ENCODE assay signal across 23 cellular contexts in genomic region chr12:57575771-57576612, GRCh38. TPM values are rescaled to one million over a fixed set of nuclear protein-coding genes. Genes with fewer than 3 reads are reported as not detected.
DNase-seq lines count a peak whose midpoint lies in the region; ATAC-seq and TF ChIP-seq lines count a peak whose summit lies in the region.
"Had no signal": no experiment of that assay in that cellular context is flagged by ENCODE, and none has a peak within 500 bp of the region (broad histone marks: within the 10 kb centered on the region; RNA-seq: fewer than 3 reads in every experiment).

No MANE protein-coding gene starts in this region.

- peak overlapping the region; percentile 31 for H3K27ac Mint-ChIP-seq in glutamatergic neuron (ENCODE audit: unreplicated experiment)
- H3K27ac Mint-ChIP-seq in activated naive CD4-positive, alpha-beta T cell treated with anti-CD3 and anti-CD28 coated beads for 36 hours = no peak overlapping the region

- H3K14ac ChIP-seq in mesenchymal stem cell (ENCODE audit: low read length in 2 of 2) = no peak overlapping the region

- H3K4ac ChIP-seq in mesenchymal stem cell (ENCODE audit: low read depth in 1 of 2, low read length in 2 of 2) = no peak overlapping the region

- no peak overlapping the region for H3K9ac ChIP-seq in mesenchymal stem cell (ENCODE audit: low read length)
- H3K9ac ChIP-seq: BLaER1 had no signal

- H2AK5ac ChIP-seq in mesenchymal stem cell (ENCODE audit: low read length, severe bottlenecking) = no peak overlapping the region

- H3K4me3 ChIP-seq in mesenchymal stem cell (ENCODE audit: insufficient read depth in 1 of 2, low read depth in 1 of 2, low read length in 2 of 2) = no peak overlapping the region
- H3K4me3 ChIP-seq: BLaER1 had no signal

- CTCF ChIA-PET in activated naive CD4-positive, alpha-beta T cell treated with anti-CD3 and anti-CD28 coated beads for 36 hours (lab: Charles Lee) = interaction anchor here (0.8 to 2.5 kb wide), 4 partner anchors 8 to 118 kb away, joined by 3 to 18 read pairs (median 5); no protein-coding TSS in a partner anchor

- no peak overlapping the region for H2BK12ac ChIP-seq in mesenchymal stem cell (ENCODE audit: low read length in 2 of 2)

- peak; percentile 45 for DNase-seq in DMS53 (lab: John Stamatoyannopoulos, UW)
- DNase-seq in DMS53 treated with DMSO at 0.1 percent for 48 hours (lab: John Stamatoyannopoulos, UW; ENCODE audit: unreplicated experiment) = no peak
- DNase-seq in glutamatergic neuron = no peak
- no peak for DNase-seq in mesenchymal stem cell
- DNase-seq in stimulated activated CD4-positive, alpha-beta T cell treated with anti-CD3 and anti-CD28 coated beads, Interleukin-4, amount 100 ng/mL, for 24 hours = no peak
- no peak for DNase-seq in activated naive CD4-positive, alpha-beta T cell treated with anti-CD3 and anti-CD28 coated beads for 36 hours
- no peak for DNase-seq in hepatic stellate cell (ENCODE audit: low spot score)
- DNase-seq: ACHN; Calu3; CD4-positive, alpha-beta memory T cell; GF-D8; Kasumi-1; NCI-H1417; NCI-H1694 treated with DMSO at 0.1 percent for 48 hours; NCI-H2081 treated with DMSO at 0.1 percent for 48 hours; NCI-H2171 treated with DMSO at 0.1 percent for 48 hours; NCI-H446 treated with DMSO at 0.1 percent for 48 hours; SHP77 treated with DMSO at 0.1 percent for 48 hours had no signal

- H3K4me1 Mint-ChIP-seq in glutamatergic neuron (ENCODE audit: low read depth, unreplicated experiment) = no peaks in the 10 kb centered on the region
- no peaks in the 10 kb centered on the region for H3K4me1 Mint-ChIP-seq in activated naive CD4-positive, alpha-beta T cell treated with anti-CD3 and anti-CD28 coated beads for 36 hours (ENCODE audit: low read depth)
- H3K4me1 Mint-ChIP-seq: CD4-positive, alpha-beta memory T cell had no signal

- H2BK120ac ChIP-seq in mesenchymal stem cell (ENCODE audit: low read depth, low read length) = no peak overlapping the region

- peaks cover 15% of the 10 kb centered on the region for H3K36me3 Mint-ChIP-seq in glutamatergic neuron (ENCODE audit: unreplicated experiment)
- H3K36me3 Mint-ChIP-seq in activated naive CD4-positive, alpha-beta T cell treated with anti-CD3 and anti-CD28 coated beads for 36 hours (ENCODE audit: low read depth) = no peaks in the 10 kb centered on the region

- intact Hi-C loops in activated naive CD4-positive, alpha-beta T cell treated with anti-CD3 and anti-CD28 coated beads for 36 hours (cut with micrococcal nuclease) = no loop called here

- H3K36me3 ChIP-seq in mesenchymal stem cell (ENCODE audit: control insufficient read depth in 1 of 2, insufficient read depth in 2 of 2, low read depth in 1 of 2, low read length in 2 of 2) = peaks cover 0 to 21% of the 10 kb centered on the region in 2 experiments
- H3K36me3 ChIP-seq: BLaER1 had no signal

- H2AFZ ChIP-seq in mesenchymal stem cell (ENCODE audit: low read depth, low read length) = peak overlapping the region; percentile 29

- no peak overlapping the region for H4K91ac ChIP-seq in mesenchymal stem cell (ENCODE audit: low read length)

- no peak overlapping the region for H3K4me2 ChIP-seq in mesenchymal stem cell (ENCODE audit: low read length, poor library complexity, severe bottlenecking)
- H3K4me2 ChIP-seq: BLaER1 had no signal

- no peaks in the 10 kb centered on the region for H3K4me1 ChIP-seq in mesenchymal stem cell (ENCODE audit: control insufficient read depth, insufficient read depth, low read depth, low read length)
- H3K4me1 ChIP-seq: BLaER1 had no signal

- no peak overlapping the region for H3K18ac ChIP-seq in mesenchymal stem cell (ENCODE audit: low read depth in 1 of 2, low read length in 2 of 2)

- no peak overlapping the region for H3K4me3 Mint-ChIP-seq in glutamatergic neuron (ENCODE audit: unreplicated experiment)
- no peak overlapping the region for H3K4me3 Mint-ChIP-seq in activated naive CD4-positive, alpha-beta T cell treated with anti-CD3 and anti-CD28 coated beads for 36 hours
- H3K4me3 Mint-ChIP-seq: CD4-positive, alpha-beta memory T cell had no signal

- no peak overlapping the region for H2BK5ac ChIP-seq in mesenchymal stem cell (ENCODE audit: low read depth, low read length, poor library complexity, severe bottlenecking)

- H3K9me3 ChIP-seq in mesenchymal stem cell (ENCODE audit: control insufficient read depth, low read length) = no peaks in the 10 kb centered on the region
- H3K9me3 ChIP-seq: BLaER1 had no signal

- no peak overlapping the region for H3K27ac ChIP-seq in mesenchymal stem cell (ENCODE audit: low read length, poor library complexity, severe bottlenecking)
- H3K27ac ChIP-seq: 22Rv1, BLaER1, RWPE1 had no signal

- 89% methylated on average over 12 of the region's 12 CpGs for WGBS in mesenchymal stem cell

- ATAC-seq in GM19452 (IDR thresholded peaks at IDR 0.05; ENCODE audit: unreplicated experiment) = no peak
- ATAC-seq: SK-N-SH treated with all-trans-retinoic acid at 6 μM for 48 hours had no signal

- H3K9me3 Mint-ChIP-seq in glutamatergic neuron (ENCODE audit: unreplicated experiment) = peaks cover 8% of the 10 kb centered on the region
- no peaks in the 10 kb centered on the region for H3K9me3 Mint-ChIP-seq in activated naive CD4-positive, alpha-beta T cell treated with anti-CD3 and anti-CD28 coated beads for 36 hours
- H3K9me3 Mint-ChIP-seq: CD4-positive, alpha-beta memory T cell had no signal

- peaks cover 10% of the 10 kb centered on the region for H3K27me3 Mint-ChIP-seq in glutamatergic neuron (ENCODE audit: unreplicated experiment)
- H3K27me3 Mint-ChIP-seq in activated naive CD4-positive, alpha-beta T cell treated with anti-CD3 and anti-CD28 coated beads for 36 hours (ENCODE audit: low read depth) = no peaks in the 10 kb centered on the region

- H3K27me3 ChIP-seq in mesenchymal stem cell (ENCODE audit: control insufficient read depth in 1 of 2, insufficient read depth in 1 of 2, low read length in 2 of 2) = peaks cover 6 to 44% of the 10 kb centered on the region in 2 experiments
- H3K27me3 ChIP-seq: BLaER1 had no signal

- no peak overlapping the region for H2BK15ac ChIP-seq in mesenchymal stem cell (ENCODE audit: low read depth, poor library complexity, severe bottlenecking)

- no peak overlapping the region for H4K8ac ChIP-seq in mesenchymal stem cell (ENCODE audit: low read length)

- no peak for TF ChIP-seq CTCF in glutamatergic neuron (IDR thresholded peaks at IDR 0.05; ENCODE audit: partially characterized antibody, unreplicated experiment)

- no peaks in the 10 kb centered on the region for H3K79me1 ChIP-seq in mesenchymal stem cell (replicated peaks; ENCODE audit: low read length, poor library complexity, severe bottlenecking)

- H3K23ac ChIP-seq in mesenchymal stem cell (ENCODE audit: low read length in 2 of 2) = no peak overlapping the region

RNA-seq across cellular contexts. Expression of gene PIP4K2C, which starts 15.0 kb away (rescaled TPM):
- 27.5 TPM for total RNA-seq in glutamatergic neuron (ENCODE audit: unreplicated experiment)
- 15.5 TPM for polyA plus RNA-seq in mesenchymal stem cell (2013, experiment 1 of 2)
- polyA plus RNA-seq in mesenchymal stem cell (2013, experiment 2 of 2) = 15.4 TPM
- total RNA-seq in activated naive CD4-positive, alpha-beta T cell treated with anti-CD3 and anti-CD28 coated beads for 36 hours = 10 to 100 TPM; 11.8 to 12.7 TPM

RNA-seq across cellular contexts. Expression of gene KIF5A, which starts 26.1 kb away (rescaled TPM):
- total RNA-seq in glutamatergic neuron (ENCODE audit: unreplicated experiment) = 314 TPM
- polyA plus RNA-seq in mesenchymal stem cell (2013, experiment 1 of 2) = 0.26 TPM
- 0.22 TPM for polyA plus RNA-seq in mesenchymal stem cell (2013, experiment 2 of 2)
- under 1 TPM; 0.60 to 0.86 TPM for total RNA-seq in activated naive CD4-positive, alpha-beta T cell treated with anti-CD3 and anti-CD28 coated beads for 36 hours
- total RNA-seq: Calu3 had no signal
- polyA plus RNA-seq: CD4-positive, alpha-beta memory T cell had no signal

RNA-seq across cellular contexts. Expression of gene DTX3, which starts 28.6 kb away (rescaled TPM):
- 99.6 TPM for total RNA-seq in glutamatergic neuron (ENCODE audit: unreplicated experiment)
- 27.2 TPM for polyA plus RNA-seq in mesenchymal stem cell (2013, experiment 1 of 2)
- polyA plus RNA-seq in mesenchymal stem cell (2013, experiment 2 of 2) = 26.4 TPM
- 10 to 100 TPM; 15.8 to 16.2 TPM for total RNA-seq in activated naive CD4-positive, alpha-beta T cell treated with anti-CD3 and anti-CD28 coated beads for 36 hours

RNA-seq across cellular contexts. Expression of gene DCTN2, which starts 29.0 kb away (rescaled TPM):
- total RNA-seq in glutamatergic neuron (ENCODE audit: unreplicated experiment) = 484 TPM
- polyA plus RNA-seq in mesenchymal stem cell (2013, experiment 1 of 2) = 143 TPM
- polyA plus RNA-seq in mesenchymal stem cell (2013, experiment 2 of 2) = 134 TPM
- total RNA-seq in activated naive CD4-positive, alpha-beta T cell treated with anti-CD3 and anti-CD28 coated beads for 36 hours = 10 to 100 TPM; 65.1 to 71.7 TPM

RNA-seq across cellular contexts. Expression of gene ARHGEF25, which starts 35.2 kb away (rescaled TPM):
- 80.2 TPM for total RNA-seq in glutamatergic neuron (ENCODE audit: unreplicated experiment)
- 6.7 TPM for polyA plus RNA-seq in mesenchymal stem cell (2013, experiment 1 of 2)
- 5.9 TPM for polyA plus RNA-seq in mesenchymal stem cell (2013, experiment 2 of 2)
- 1 to 10 TPM; 1.4 to 1.5 TPM for total RNA-seq in activated naive CD4-positive, alpha-beta T cell treated with anti-CD3 and anti-CD28 coated beads for 36 hours
- polyA plus RNA-seq: CD4-positive, alpha-beta memory T cell had no signal

Comparison
In these comparisons a context has a peak if more than half of its experiments do, and no peak if none do; other contexts are left out.
1. RNA of gene KIF5A, which starts 26.1 kb away (total RNA-seq): 314 TPM in glutamatergic neuron (single experiment); 0.60 to 0.86 TPM in activated naive CD4-positive, alpha-beta T cell treated with anti-CD3 and anti-CD28 coated beads for 36 hours; every median in the first group is over 100 times any median in the second.